In genomic region chr15:41951571-41951970, GRCh38 we compare ENCODE assay signal across 18 cellular contexts. TPM values are rescaled to one million over a fixed set of nuclear protein-coding genes. Genes with fewer than 3 reads are reported as not detected.
A peak's percentile ranks its signal among the peaks of the same experiment; 100 is the strongest.
DNase-seq lines count a peak whose midpoint lies in the region; ATAC-seq and TF ChIP-seq lines count a peak whose summit lies in the region.
"Had no signal": no experiment of that assay in that cellular context is flagged by ENCODE, and none has a peak within 500 bp of the region (broad histone marks: within the 10 kb centered on the region; RNA-seq: fewer than 3 reads in every experiment).

No MANE protein-coding gene starts in this region.

- no peak overlapping the region for H3K4me3 Mint-ChIP-seq in chondrocyte (ENCODE audit: unreplicated experiment)
- no peak overlapping the region for H3K4me3 Mint-ChIP-seq in neural crest cell

- H3K27me3 Mint-ChIP-seq in chondrocyte (ENCODE audit: low read depth) (no peaks in the 10 kb centered on the region), neural crest cell (ENCODE audit: low read depth) (no peaks in the 10 kb centered on the region)

- H3K36me3 ChIP-seq in left ventricle myocardium inferior = peaks cover 21% of the 10 kb centered on the region
- H3K36me3 ChIP-seq: HAP-1 had no signal

- TF ChIP-seq CTCF in left ventricle myocardium inferior (IDR thresholded peaks at IDR 0.05; ENCODE audit: borderline replicate concordance) (no peak), chondrocyte (IDR thresholded peaks at IDR 0.05) (no peak), neural crest cell (conservative IDR thresholded peaks at IDR 0.05) (no peak)

- H3K27me3 ChIP-seq in left ventricle myocardium inferior (ENCODE audit: low read depth) = no peaks in the 10 kb centered on the region

- H3K9me3 Mint-ChIP-seq in chondrocyte (ENCODE audit: low read depth) = no peaks in the 10 kb centered on the region
- H3K9me3 Mint-ChIP-seq in neural crest cell = no peaks in the 10 kb centered on the region

- H3K4me1 Mint-ChIP-seq in chondrocyte (ENCODE audit: low read depth) = peaks cover 45% of the 10 kb centered on the region
- no peaks in the 10 kb centered on the region for H3K4me1 Mint-ChIP-seq in neural crest cell

- H3K4me3 ChIP-seq in left ventricle myocardium inferior = no peak overlapping the region
- H3K4me3 ChIP-seq: GM12878, HAP-1, K562 had no signal

- H3K27ac ChIP-seq in left ventricle myocardium inferior (replicated peaks) = peak overlapping the region; percentile 89
- H3K27ac ChIP-seq: HL-60 had no signal

- H3K36me3 Mint-ChIP-seq in chondrocyte (ENCODE audit: low read depth) (peaks cover 6% of the 10 kb centered on the region), neural crest cell (ENCODE audit: low read depth) (peaks cover 2% of the 10 kb centered on the region)

- H3K27ac Mint-ChIP-seq in chondrocyte (ENCODE audit: unreplicated experiment) = peak overlapping the region; percentile 49
- H3K27ac Mint-ChIP-seq in neural crest cell (ENCODE audit: unreplicated experiment) = peak overlapping the region; percentile 50

- DNase-seq in left ventricle myocardium inferior (no peak), Right ventricle myocardium superior (no peak), chondrocyte (ENCODE audit: low spot score) (no peak), neural crest cell (ENCODE audit: low read depth, low spot score) (no peak), GDM1 (lab: John Stamatoyannopoulos, UW) (no peak), DMS 273 (lab: John Stamatoyannopoulos, UW; ENCODE audit: unreplicated experiment) (no peak), HK-2 (ENCODE audit: unreplicated experiment) (no peak)
- DNase-seq in activated CD4-positive, alpha-beta T cell treated with anti-CD3 and anti-CD28 coated beads, Interleukin-2, amount 50 U/mL, for 4 hours = no peak
- DNase-seq: NCI-H1048; NCI-H1694; NCI-H2107; NCI-H345; NCI-H526 treated with DMSO at 0.1 percent for 48 hours; NK-92 treated with Interleukin-12 subunit alpha and Interleukin-12 subunit beta, amount 100 ng/mL, for 24 hours had no signal

- intact Hi-C loops in left ventricle myocardium inferior (cut with micrococcal nuclease) (no loop called here), Right ventricle myocardium superior (cut with DNase I) (no loop called here)

- H3K4me1 ChIP-seq in left ventricle myocardium inferior = peaks cover 89% of the 10 kb centered on the region
- H3K4me1 ChIP-seq: HAP-1 had no signal

- H3K9me3 ChIP-seq in left ventricle myocardium inferior (replicated peaks) = no peaks in the 10 kb centered on the region
- H3K9me3 ChIP-seq: HAP-1 had no signal

- no peak for ATAC-seq in Right ventricle myocardium superior (ENCODE audit: poor library complexity)
- ATAC-seq: GM12878, K562 had no signal

RNA-seq across cellular contexts. Expression of gene EHD4, which starts 20.8 kb away (rescaled TPM):
- total RNA-seq in left ventricle myocardium inferior = 46.4 TPM
- total RNA-seq in Right ventricle myocardium superior = 47.2 TPM
- total RNA-seq in chondrocyte = 23.2 to 23.9 TPM (median 23.8 TPM) in 3 replicates
- 8.3 and 9.3 TPM in 2 replicates for total RNA-seq in neural crest cell

RNA-seq across cellular contexts. Expression of gene SPTBN5, which starts 57.7 kb away (rescaled TPM):
- total RNA-seq in left ventricle myocardium inferior = 2.7 TPM
- 3.4 TPM for total RNA-seq in Right ventricle myocardium superior
- 2.2 to 3.8 TPM (median 2.9 TPM) in 3 replicates for total RNA-seq in chondrocyte
- total RNA-seq in neural crest cell = 0.77 and 1.1 TPM in 2 replicates
